Comparison of ENCODE assay signal across 9 cellular contexts in the genomic region with DNA sequence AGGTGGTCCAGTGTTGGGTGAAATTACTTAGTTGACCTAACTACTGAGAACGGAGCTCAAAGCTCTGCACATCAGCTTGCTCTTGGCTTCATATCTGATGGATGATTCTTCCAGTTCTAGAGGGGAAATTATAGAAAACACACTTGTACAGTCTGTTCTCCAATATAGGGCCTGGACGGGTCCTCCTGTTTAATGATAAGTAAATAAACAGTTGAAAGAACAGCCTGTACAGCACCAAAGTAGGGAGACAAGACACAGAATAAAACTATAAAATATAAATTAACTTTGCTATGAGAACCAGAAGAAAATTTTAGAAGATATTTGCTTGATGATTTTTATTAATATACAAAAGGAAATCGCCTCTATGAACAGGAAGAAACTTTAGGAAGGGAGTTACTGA.
"Had no signal": no experiment of that assay in that cellular context is flagged by ENCODE, and none has a peak within 500 bp of the region (broad histone marks: within the 10 kb centered on the region; RNA-seq: fewer than 3 reads in every experiment).

No MANE protein-coding gene starts in this region.

- ATAC-seq: GM23338, HCT116 had no signal

- H3K27ac ChIP-seq: GM23248 had no signal

- DNase-seq: GM23248, GOT3, H7, H9, HCEC 1CT, HFFc6 had no signal

- H3K9ac ChIP-seq: GM23248 had no signal

- H3K36me3 ChIP-seq: HAP-1 had no signal

- H3K4me3 ChIP-seq: GM23248, GM23338, HAP-1 had no signal

- H3K4me1 ChIP-seq: HAP-1 had no signal

- H3K9me3 ChIP-seq: HAP-1 had no signal

- H2AFZ ChIP-seq: GM23248, GM23338 had no signal

- H3K4me2 ChIP-seq: GM23338 had no signal
